In genomic region chr14:55641954-55642353, GRCh38 we compare ENCODE assay signal across 34 cellular contexts.
"Had no signal": no experiment of that assay in that cellular context is flagged by ENCODE, and none has a peak within 500 bp of the region (broad histone marks: within the 10 kb centered on the region; RNA-seq: fewer than 3 reads in every experiment).

No MANE protein-coding gene starts in this region.

- H3K27me3 ChIP-seq: brain microvascular endothelial cell, MG63 had no signal

- DNase-seq: activated CD4-positive, alpha-beta T cell treated with anti-CD3 and anti-CD28 coated beads, Interleukin-2, amount 10 ng/mL, durations not matched to agents 24 days and 14 days; activated CD4-positive, alpha-beta T cell treated with anti-CD3 and anti-CD28 coated beads, Interleukin-2, amount 50 U/mL, for 4 hours; activated CD8-positive, alpha-beta T cell treated with anti-CD3 and anti-CD28 coated beads for 36 hours; activated effector memory CD4-positive, alpha-beta T cell treated with anti-CD3 and anti-CD28 coated beads, Interleukin-2, amount 50 U/mL, for 16 hours; activated naive CD4-positive, alpha-beta T cell; activated naive CD4-positive, alpha-beta T cell treated with anti-CD3 and anti-CD28 coated beads, Interleukin-2, amount 50 U/mL, for 16 hours; activated naive CD8-positive, alpha-beta T cell treated with anti-CD3 and anti-CD28 coated beads for 36 hours; activated T-cell treated with anti-CD3 and anti-CD28 coated beads, Interleukin-2, amount 50 U/mL, for 1 hour; activated T-cell treated with anti-CD3 and anti-CD28 coated beads, Interleukin-2, amount 50 U/mL, for 72 hours; amniotic stem cell; aorta; brain microvascular endothelial cell; MG63; NCI-H1048; NCI-H1105 treated with DMSO at 0.1 percent for 48 hours; NCI-H1436; NCI-H1694; NCI-H1930; NCI-H2081 treated with DMSO at 0.1 percent for 48 hours; NCI-H510A; NCI-H526; NCI-H748 treated with DMSO at 0.1 percent for 48 hours; NK-92 treated with Interleukin-12 subunit alpha and Interleukin-12 subunit beta, amount 100 ng/mL, for 24 hours; PC-9; SIG-M5; T-cell; T-helper 2 cell; T-helper 9 cell; WERI-Rb-1 had no signal

- ATAC-seq: activated CD8-positive, alpha-beta T cell treated with anti-CD3 and anti-CD28 coated beads for 36 hours; activated T-cell treated with anti-CD3 and anti-CD28 coated beads, Interleukin-2, amount 50 U/mL, for 72 hours; activated T-helper 17 cell treated with anti-CD3 and anti-CD28 coated beads, Interleukin-2, amount 50 U/mL, for 72 hours; Right ventricle myocardium inferior; SK-N-SH treated with all-trans-retinoic acid at 6 μM for 48 hours; T-cell had no signal

- H3K27ac Mint-ChIP-seq: activated CD4-positive, alpha-beta T cell treated with anti-CD3 and anti-CD28 coated beads, Interleukin-2, amount 10 ng/mL, durations not matched to agents 24 days and 14 days; activated CD8-positive, alpha-beta T cell treated with anti-CD3 and anti-CD28 coated beads for 36 hours; activated naive CD8-positive, alpha-beta T cell treated with anti-CD3 and anti-CD28 coated beads for 36 hours; activated T-cell treated with anti-CD3 and anti-CD28 coated beads, Interleukin-2, amount 50 U/mL, for 72 hours; activated T-helper 17 cell treated with anti-CD3 and anti-CD28 coated beads, Interleukin-2, amount 50 U/mL, for 72 hours; T-cell had no signal

- H3K4me1 Mint-ChIP-seq: activated T-helper 17 cell treated with anti-CD3 and anti-CD28 coated beads, Interleukin-2, amount 50 U/mL, for 72 hours had no signal

- H3K4me3 Mint-ChIP-seq: activated CD4-positive, alpha-beta T cell treated with anti-CD3 and anti-CD28 coated beads, Interleukin-2, amount 10 ng/mL, durations not matched to agents 24 days and 14 days; activated CD8-positive, alpha-beta T cell treated with anti-CD3 and anti-CD28 coated beads for 36 hours; activated naive CD8-positive, alpha-beta T cell treated with anti-CD3 and anti-CD28 coated beads for 36 hours; activated T-cell treated with anti-CD3 and anti-CD28 coated beads, Interleukin-2, amount 50 U/mL, for 72 hours; activated T-helper 17 cell treated with anti-CD3 and anti-CD28 coated beads, Interleukin-2, amount 50 U/mL, for 72 hours; central memory CD8-positive, alpha-beta T cell; T-cell had no signal

- H3K9me3 Mint-ChIP-seq: activated CD4-positive, alpha-beta T cell treated with anti-CD3 and anti-CD28 coated beads, Interleukin-2, amount 10 ng/mL, durations not matched to agents 24 days and 14 days; activated CD8-positive, alpha-beta T cell treated with anti-CD3 and anti-CD28 coated beads for 36 hours; activated naive CD8-positive, alpha-beta T cell treated with anti-CD3 and anti-CD28 coated beads for 36 hours; activated T-cell treated with anti-CD3 and anti-CD28 coated beads, Interleukin-2, amount 50 U/mL, for 72 hours; activated T-helper 17 cell treated with anti-CD3 and anti-CD28 coated beads, Interleukin-2, amount 50 U/mL, for 72 hours; central memory CD8-positive, alpha-beta T cell; T-cell had no signal

- H2AFZ ChIP-seq: PC-9 had no signal

- H3K27me3 Mint-ChIP-seq: activated CD4-positive, alpha-beta T cell treated with anti-CD3 and anti-CD28 coated beads, Interleukin-2, amount 10 ng/mL, durations not matched to agents 24 days and 14 days; activated CD8-positive, alpha-beta T cell treated with anti-CD3 and anti-CD28 coated beads for 36 hours; activated naive CD8-positive, alpha-beta T cell treated with anti-CD3 and anti-CD28 coated beads for 36 hours; activated T-helper 17 cell treated with anti-CD3 and anti-CD28 coated beads, Interleukin-2, amount 50 U/mL, for 72 hours; central memory CD8-positive, alpha-beta T cell; T-cell had no signal

- H3K4me2 ChIP-seq: PC-9 had no signal

- H3K4me3 ChIP-seq: MG63, PC-9 had no signal

- H3K27ac ChIP-seq: brain microvascular endothelial cell, PC-9, RWPE1, WERI-Rb-1 had no signal

- H3K9me3 ChIP-seq: MG63 had no signal
